In the genomic region with DNA sequence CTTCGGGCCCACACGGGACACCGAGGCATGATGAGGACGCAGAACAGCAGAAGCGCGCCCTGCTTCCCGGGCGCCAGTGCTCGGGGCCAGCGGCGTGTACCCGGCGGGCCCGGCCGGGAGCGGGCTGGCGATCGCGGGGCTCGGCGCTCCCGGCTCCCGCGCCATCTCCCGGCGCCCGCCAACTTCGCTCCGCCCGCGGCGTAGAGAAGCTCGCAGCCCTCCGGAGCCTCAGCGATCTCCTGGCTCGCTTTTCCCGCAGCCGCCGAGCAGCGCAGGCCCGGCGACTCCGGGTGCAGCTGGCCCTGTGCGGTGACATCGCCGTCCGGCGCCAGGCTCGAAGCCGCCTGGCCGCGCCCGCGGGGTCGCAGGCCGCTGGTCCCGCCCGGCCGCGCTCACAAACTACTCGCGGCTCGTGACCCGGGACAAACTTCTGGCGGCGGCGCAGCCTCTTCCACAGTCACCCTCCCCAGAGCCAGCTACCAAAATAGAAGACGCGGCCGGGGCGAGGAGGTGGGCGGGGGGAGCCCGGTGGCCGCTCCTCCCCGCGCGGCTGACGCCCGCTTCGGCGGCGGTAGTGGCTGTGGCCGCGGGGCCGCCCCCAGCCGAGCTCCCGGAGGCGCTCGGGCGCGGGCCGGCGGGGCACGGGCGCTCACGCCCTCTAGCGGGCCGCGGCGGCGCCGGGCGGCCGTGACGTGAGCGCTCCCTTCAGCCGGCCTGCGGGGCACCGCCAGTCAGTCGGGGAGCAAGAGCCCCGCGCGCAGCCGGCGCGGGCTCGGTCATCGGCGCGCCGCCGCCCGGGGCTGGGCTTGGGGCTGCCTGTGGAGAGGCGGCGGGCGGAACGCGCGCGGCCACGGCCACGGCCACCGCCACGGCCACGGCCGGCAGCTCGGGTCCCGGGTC, we compare ENCODE assay signal across 8 cellular contexts. TPM values are rescaled to one million over a fixed set of nuclear protein-coding genes. Genes with fewer than 3 reads are reported as not detected.
DNase-seq lines count a peak whose midpoint lies in the region; ATAC-seq and TF ChIP-seq lines count a peak whose summit lies in the region.

A gene (plus strand): TSS at position 730 of the 900 bp plus-strand sequence. CDS start 503 bp downstream, outside the sequence.

- H3K14ac ChIP-seq in neuronal stem cell (ENCODE audit: low read length): peak within 1 kb of the TSS; percentile 96

- H3K36me3 ChIP-seq in CD4-positive, CD25-positive, alpha-beta regulatory T cell (ENCODE audit: control insufficient read depth, insufficient read depth, low read length): no peaks in the 10 kb centered on the region
- H3K36me3 ChIP-seq in Peyer's patch: no peaks in the 10 kb centered on the region
- H3K36me3 ChIP-seq in neuronal stem cell (replicated peaks in 1 of 2; ENCODE audit: control insufficient read depth in 2 of 2, insufficient read depth in 2 of 2, low read length in 2 of 2): no peaks in the 10 kb centered on the region
- H3K36me3 ChIP-seq in tibial nerve: no peaks in the 10 kb centered on the region

- peak within 1 kb of the TSS; percentile 29 for H2BK5ac ChIP-seq in neuronal stem cell (ENCODE audit: low read length)

- no peak within 1 kb of the TSS for H3K27ac ChIP-seq in CD4-positive, CD25-positive, alpha-beta regulatory T cell (ENCODE audit: insufficient read depth, low read length, poor library complexity, severe bottlenecking)
- H3K27ac ChIP-seq in Peyer's patch: peak within 1 kb of the TSS; percentile 74 to 95 (median 85)
- H3K27ac ChIP-seq in adipose tissue (ENCODE audit: low read depth, low read length): peak within 1 kb of the TSS; percentile 64
- H3K27ac ChIP-seq in neuronal stem cell (replicated peaks; ENCODE audit: low read length): peak within 1 kb of the TSS; percentile 29
- H3K27ac ChIP-seq in tibial nerve: peak within 1 kb of the TSS; percentile 84 to 98 (median 94)

- no peak within 1 kb of the TSS for H3K27ac Mint-ChIP-seq in CD4-positive, CD25-positive, alpha-beta regulatory T cell
- H3K27ac Mint-ChIP-seq in glutamatergic neuron (ENCODE audit: unreplicated experiment): no peak within 1 kb of the TSS

- peaks cover 0 to 6% (median 2%) of the 10 kb centered on the region in 7 donors for H3K9me3 Mint-ChIP-seq in CD4-positive, CD25-positive, alpha-beta regulatory T cell
- no peaks in the 10 kb centered on the region for H3K9me3 Mint-ChIP-seq in glutamatergic neuron (ENCODE audit: unreplicated experiment)

- peak; percentile 19 to 49 (median 39) for DNase-seq in CD4-positive, CD25-positive, alpha-beta regulatory T cell
- DNase-seq in Peyer's patch (peak; percentile 22 to 83 (median 81)), glutamatergic neuron (peak; percentile 80), neuronal stem cell (ENCODE audit: low spot score) (peak; percentile 84), tibial nerve (ENCODE audit: low spot score in 2 of 2) (peak; percentile 75 to 80)

- H3K4ac ChIP-seq in neuronal stem cell (ENCODE audit: low read length): no peak within 1 kb of the TSS

- 1% methylated on average over 102 to 138 of the region's 138 CpGs for WGBS in adipose tissue, 3 donors
- no CpG with 5 or more reads among the region's 138 CpGs for WGBS in neuronal stem cell (ENCODE audit: extremely low coverage in 2 of 2, insufficient read length in 2 of 2, insufficient replicate concordance in 1 of 2), 2 donors
- 0% methylated on average over 11 to 86 of the region's 138 CpGs for WGBS in tibial nerve, 2 donors

- H4K8ac ChIP-seq in neuronal stem cell (ENCODE audit: low read depth, low read length): peak within 1 kb of the TSS; percentile 26

- peak within 1 kb of the TSS; percentile 100 for H2AFZ ChIP-seq in neuronal stem cell (ENCODE audit: low read length)

- H2BK120ac ChIP-seq in neuronal stem cell (ENCODE audit: low read depth, low read length): no peak within 1 kb of the TSS

- peaks cover 0 to 17% (median 6%) of the 10 kb centered on the region in 4 donors for H3K4me1 Mint-ChIP-seq in CD4-positive, CD25-positive, alpha-beta regulatory T cell
- no peaks in the 10 kb centered on the region for H3K4me1 Mint-ChIP-seq in glutamatergic neuron (ENCODE audit: low read depth, unreplicated experiment)

- no peaks in the 10 kb centered on the region for H3K4me1 ChIP-seq in CD4-positive, CD25-positive, alpha-beta regulatory T cell (ENCODE audit: control insufficient read depth, insufficient read depth, low read length, poor library complexity, severe bottlenecking)
- H3K4me1 ChIP-seq in Peyer's patch (no peaks in the 10 kb centered on the region), neuronal stem cell (ENCODE audit: control insufficient read depth in 2 of 2, insufficient read depth in 1 of 2, low read depth in 1 of 2, low read length in 2 of 2) (peaks cover 3 to 8% of the 10 kb centered on the region in 2 donors), tibial nerve (peaks cover 0 to 22% (median 9%) of the 10 kb centered on the region in 4 donors)

- no peak within 1 kb of the TSS for H2BK12ac ChIP-seq in neuronal stem cell (ENCODE audit: low read length)

- H3K79me1 ChIP-seq in neuronal stem cell (ENCODE audit: low read depth, low read length): peaks cover 3% of the 10 kb centered on the region

- peaks cover 41% of the 10 kb centered on the region for H3K27me3 Mint-ChIP-seq in CD4-positive, CD25-positive, alpha-beta regulatory T cell
- H3K27me3 Mint-ChIP-seq in glutamatergic neuron (ENCODE audit: unreplicated experiment): peaks cover 8% of the 10 kb centered on the region

- H4K91ac ChIP-seq in neuronal stem cell (ENCODE audit: low read depth, low read length, poor library complexity): no peak within 1 kb of the TSS

- H3K4me2 ChIP-seq in neuronal stem cell (ENCODE audit: insufficient read depth, low read length, poor library complexity, severe bottlenecking): peak within 1 kb of the TSS; percentile 98

- TF ChIP-seq CTCF in Peyer's patch (IDR thresholded peaks at IDR 0.05) (peak in 3 of 6 experiments; percentile 75 to 87 (median 81)), glutamatergic neuron (IDR thresholded peaks at IDR 0.05; ENCODE audit: partially characterized antibody, unreplicated experiment) (no peak), tibial nerve (IDR thresholded peaks at IDR 0.05) (peak; percentile 11 to 95 (median 93))

- ATAC-seq in CD4-positive, CD25-positive, alpha-beta regulatory T cell (ENCODE audit: low read depth in 2 of 2): peak; percentile 62 to 65
- ATAC-seq in GM19438 (IDR thresholded peaks at IDR 0.05; ENCODE audit: low read depth, unreplicated experiment): peak; percentile 91
- ATAC-seq in HG03442 (IDR thresholded peaks at IDR 0.05; ENCODE audit: unreplicated experiment): peak; percentile 94

- peak within 1 kb of the TSS; percentile 91 for H3K9ac ChIP-seq in neuronal stem cell (ENCODE audit: low read depth, low read length, poor library complexity)

- H3K18ac ChIP-seq in neuronal stem cell (ENCODE audit: low read length): peak within 1 kb of the TSS; percentile 95

- H2BK15ac ChIP-seq in neuronal stem cell (ENCODE audit: low read length): no peak within 1 kb of the TSS

- H3K36me3 Mint-ChIP-seq in CD4-positive, CD25-positive, alpha-beta regulatory T cell: no peaks in the 10 kb centered on the region
- no peaks in the 10 kb centered on the region for H3K36me3 Mint-ChIP-seq in glutamatergic neuron (ENCODE audit: unreplicated experiment)

- peaks cover 23% of the 10 kb centered on the region for H3K27me3 ChIP-seq in CD4-positive, CD25-positive, alpha-beta regulatory T cell (ENCODE audit: control insufficient read depth, insufficient read depth, low read length)
- H3K27me3 ChIP-seq in Peyer's patch: no peaks in the 10 kb centered on the region
- peaks cover 0 to 18% (median 8%) of the 10 kb centered on the region in 3 experiments for H3K27me3 ChIP-seq in neuronal stem cell (ENCODE audit: control insufficient read depth in 3 of 3, insufficient read depth in 3 of 3, low read depth in 1 of 3, low read length in 3 of 3)
- H3K27me3 ChIP-seq in tibial nerve: no peaks in the 10 kb centered on the region

- no peak within 1 kb of the TSS for H3K4me3 ChIP-seq in CD4-positive, CD25-positive, alpha-beta regulatory T cell (ENCODE audit: low read depth, low read length)
- H3K4me3 ChIP-seq in Peyer's patch: peak within 1 kb of the TSS; percentile 48 to 84 (median 70)
- H3K4me3 ChIP-seq in neuronal stem cell (ENCODE audit: low read length in 2 of 2): peak within 1 kb of the TSS; percentile 81 to 88
- H3K4me3 ChIP-seq in tibial nerve: peak within 1 kb of the TSS; percentile 47 to 88 (median 72)

- TF ChIP-seq EP300 in tibial nerve (IDR thresholded peaks at IDR 0.05): peak in 1 of 2 donors; percentile 53

- H3K4me3 Mint-ChIP-seq in CD4-positive, CD25-positive, alpha-beta regulatory T cell: peak within 1 kb of the TSS in 1 of 4 donors; percentile 41
- peak within 1 kb of the TSS; percentile 89 for H3K4me3 Mint-ChIP-seq in glutamatergic neuron (ENCODE audit: unreplicated experiment)

- H3K9me3 ChIP-seq in CD4-positive, CD25-positive, alpha-beta regulatory T cell (ENCODE audit: control insufficient read depth in 2 of 2, low read length in 2 of 2): no peaks in the 10 kb centered on the region
- H3K9me3 ChIP-seq in Peyer's patch (no peaks in the 10 kb centered on the region), neuronal stem cell (replicated peaks in 1 of 2; ENCODE audit: control insufficient read depth in 2 of 2, insufficient read depth in 1 of 2, low read depth in 1 of 2, low read length in 2 of 2) (peaks cover 0 to 5% of the 10 kb centered on the region in 2 donors), tibial nerve (no peaks in the 10 kb centered on the region)

- peak in 1 of 2 donors; percentile 53 for TF ChIP-seq POLR2A in Peyer's patch (IDR thresholded peaks at IDR 0.05)
- peak; percentile 75 to 83 for TF ChIP-seq POLR2A in tibial nerve (IDR thresholded peaks at IDR 0.05)

- H2AK5ac ChIP-seq in neuronal stem cell (ENCODE audit: low read depth, low read length): peak within 1 kb of the TSS; percentile 68

- peak within 1 kb of the TSS; percentile 80 for H3K23ac ChIP-seq in neuronal stem cell (ENCODE audit: low read depth, low read length, poor library complexity)

RNA-seq across cellular contexts. Expression of the gene that starts here (rescaled TPM):
- total RNA-seq in CD4-positive, CD25-positive, alpha-beta regulatory T cell: 3.6 TPM
- polyA plus RNA-seq in CD4-positive, CD25-positive, alpha-beta regulatory T cell: 1 to 10 TPM; 1.1 to 4.6 (median 2.6) TPM
- 100 to 1,000 TPM in 1 of 4 donors, 10 to 100 TPM in 3; 39.6 to 211 (median 80.3) TPM for total RNA-seq in Peyer's patch
- 100 to 1,000 TPM in 1 of 3 donors, 10 to 100 TPM in 2; 20.6 to 106 (median 88.9) TPM for polyA plus RNA-seq in adipose tissue
- 23.9 TPM for total RNA-seq in glutamatergic neuron (ENCODE audit: unreplicated experiment)
- polyA plus RNA-seq in neuronal stem cell (2013, experiment 1 of 2): 12.6 TPM
- polyA plus RNA-seq in neuronal stem cell (2013, experiment 2 of 2): 10.1 TPM
- total RNA-seq in tibial nerve: 10 to 100 TPM; 62.2 to 92.4 (median 80.7) TPM
